Comparison of ENCODE assay signal across 8 cellular contexts in the genomic region with DNA sequence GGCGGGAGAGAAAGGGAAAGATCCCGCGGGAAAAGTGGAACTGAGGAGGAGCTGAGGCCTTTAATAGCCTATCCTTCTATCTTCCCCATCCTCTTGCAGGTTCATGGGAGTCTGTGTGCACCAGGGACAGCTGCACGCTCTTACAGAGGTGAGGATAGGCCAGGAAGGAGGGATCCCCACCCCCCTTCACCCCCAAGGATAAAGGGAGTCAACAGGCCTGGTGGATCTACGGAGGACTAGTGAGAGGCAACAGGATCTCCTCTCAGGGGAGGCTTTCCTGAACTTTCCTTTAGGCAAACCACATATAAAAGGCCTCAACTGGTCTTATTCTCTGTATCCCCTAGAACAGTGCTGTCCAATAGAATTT. TPM values are rescaled to one million over a fixed set of nuclear protein-coding genes. Genes with fewer than 3 reads are reported as not detected.
DNase-seq lines count a peak whose midpoint lies in the region; ATAC-seq and TF ChIP-seq lines count a peak whose summit lies in the region.

No MANE protein-coding gene starts in this region.

- H3K27ac ChIP-seq in subcutaneous abdominal adipose tissue (ENCODE audit: low read depth, low read length) = peak overlapping the region; percentile 65

- H3K9me3 Mint-ChIP-seq in activated CD4-positive, alpha-beta T cell treated with anti-CD3 and anti-CD28 coated beads for 36 hours (ENCODE audit: low read depth) = no peaks in the 10 kb centered on the region
- no peaks in the 10 kb centered on the region for H3K9me3 Mint-ChIP-seq in activated B cell treated with CpG ODN at 0.5 μM for 24 hours

- no peak for TF ChIP-seq CTCF in activated B cell treated with CpG ODN at 0.5 μM for 24 hours (IDR thresholded peaks at IDR 0.05)

- ATAC-seq in activated CD4-positive, alpha-beta T cell treated with anti-CD3 and anti-CD28 coated beads for 36 hours = no peak
- ATAC-seq in activated B cell treated with CpG ODN at 0.5 μM for 24 hours (ENCODE audit: low read depth) = no peak

- H3K9ac ChIP-seq in subcutaneous abdominal adipose tissue (ENCODE audit: low read length in 5 of 5) = peak overlapping the region; percentile 52 to 93 (median 86)

- H3K9me3 ChIP-seq in iPS-18c (ENCODE audit: control insufficient read depth, insufficient read depth, low read length) (no peaks in the 10 kb centered on the region), subcutaneous abdominal adipose tissue (ENCODE audit: control insufficient read depth in 5 of 5, low read length in 5 of 5) (no peaks in the 10 kb centered on the region)

- intact Hi-C loops in activated CD4-positive, alpha-beta T cell treated with anti-CD3 and anti-CD28 coated beads for 36 hours (cut with DNase I, micrococcal nuclease) = loop anchor here in 1 of 2 experiments (10.0 kb wide), 1 partner anchor 941 kb away; a partner anchor contains a TSS
- intact Hi-C loops in activated B cell treated with CpG ODN at 0.5 μM for 24 hours (cut with micrococcal nuclease) = no loop called here

- peaks cover 0 to 36% (median 29%) of the 10 kb centered on the region in 5 donors for H3K36me3 ChIP-seq in subcutaneous abdominal adipose tissue (ENCODE audit: control insufficient read depth in 5 of 5, insufficient read depth in 5 of 5, low read length in 5 of 5)

- POLR2A ChIA-PET in activated CD4-positive, alpha-beta T cell treated with anti-CD3 and anti-CD28 coated beads for 36 hours (lab: Charles Lee) = interaction anchor here (0.8 kb wide), 1 partner anchor 531 kb away, joined by 4 read pairs; a partner anchor contains a TSS
- POLR2A ChIA-PET in activated B cell treated with CpG ODN at 0.5 μM for 24 hours (lab: Charles Lee) = interaction anchor here (0.5 to 3.3 kb wide), 8 partner anchors 11 to 223 kb away, joined by 3 to 49 read pairs (median 27); a partner anchor contains a TSS

- CTCF ChIA-PET in activated CD4-positive, alpha-beta T cell treated with anti-CD3 and anti-CD28 coated beads for 36 hours (lab: Charles Lee) = interaction anchor here (0.8 to 1.1 kb wide), 4 partner anchors 10 to 52 kb away, joined by 3 to 5 read pairs (median 4); a partner anchor contains a TSS
- CTCF ChIA-PET in activated B cell treated with CpG ODN at 0.5 μM for 24 hours (lab: Charles Lee) = interaction anchor here (1.4 to 3.5 kb wide), 5 partner anchors 10 to 126 kb away, joined by 4 to 41 read pairs (median 7); a partner anchor contains a TSS

- H3K27me3 ChIP-seq in subcutaneous abdominal adipose tissue (ENCODE audit: control insufficient read depth in 5 of 5, insufficient read depth in 4 of 5, low read length in 5 of 5) = no peaks in the 10 kb centered on the region

- H3K4me1 ChIP-seq in subcutaneous abdominal adipose tissue (ENCODE audit: control insufficient read depth in 5 of 5, insufficient read depth in 5 of 5, low read length in 5 of 5) = peaks cover 9 to 62% (median 47%) of the 10 kb centered on the region in 5 donors

- no peak for DNase-seq in activated CD4-positive, alpha-beta T cell treated with anti-CD3 and anti-CD28 coated beads for 36 hours
- no peak for DNase-seq in activated CD4-positive, alpha-beta T cell treated with anti-CD3 and anti-CD28 coated beads for 1 hour
- DNase-seq in activated B cell treated with CpG ODN at 0.5 μM for 24 hours (no peak), NOMO-1 treated with DMSO at 0.1 percent for 48 hours (lab: John Stamatoyannopoulos, UW; ENCODE audit: unreplicated experiment) (no peak), SIG-M5 (lab: John Stamatoyannopoulos, UW) (no peak), SKM-1 treated with dmso at 0.1 percent for 144 hours (lab: John Stamatoyannopoulos, UW; ENCODE audit: unreplicated experiment) (no peak)

- H3K27me3 Mint-ChIP-seq in activated CD4-positive, alpha-beta T cell treated with anti-CD3 and anti-CD28 coated beads for 36 hours = no peaks in the 10 kb centered on the region
- no peaks in the 10 kb centered on the region for H3K27me3 Mint-ChIP-seq in activated B cell treated with CpG ODN at 0.5 μM for 24 hours

- H3K4me1 Mint-ChIP-seq in activated CD4-positive, alpha-beta T cell treated with anti-CD3 and anti-CD28 coated beads for 36 hours = peaks cover 23% of the 10 kb centered on the region
- H3K4me1 Mint-ChIP-seq in activated B cell treated with CpG ODN at 0.5 μM for 24 hours = peaks cover 38% of the 10 kb centered on the region

- peak overlapping the region; percentile 76 for H3K4me3 Mint-ChIP-seq in activated CD4-positive, alpha-beta T cell treated with anti-CD3 and anti-CD28 coated beads for 36 hours
- peak overlapping the region; percentile 80 for H3K4me3 Mint-ChIP-seq in activated B cell treated with CpG ODN at 0.5 μM for 24 hours

- H3K36me3 Mint-ChIP-seq in activated CD4-positive, alpha-beta T cell treated with anti-CD3 and anti-CD28 coated beads for 36 hours (ENCODE audit: low read depth) = peaks cover 2% of the 10 kb centered on the region
- H3K36me3 Mint-ChIP-seq in activated B cell treated with CpG ODN at 0.5 μM for 24 hours (ENCODE audit: low read depth) = peaks cover 40% of the 10 kb centered on the region

- H3K4me3 ChIP-seq in iPS-18c (ENCODE audit: insufficient read depth, low read depth, low read length) (peak overlapping the region; percentile 81), subcutaneous abdominal adipose tissue (ENCODE audit: low read depth in 1 of 5, low read length in 5 of 5) (peak overlapping the region; percentile 58 to 79 (median 69))

- peak overlapping the region; percentile 20 for H3K27ac Mint-ChIP-seq in activated CD4-positive, alpha-beta T cell treated with anti-CD3 and anti-CD28 coated beads for 36 hours
- H3K27ac Mint-ChIP-seq in activated B cell treated with CpG ODN at 0.5 μM for 24 hours = peak overlapping the region; percentile 70

RNA-seq across cellular contexts. Expression of a gene that starts 1.1 kb away (rescaled TPM):
- total RNA-seq in activated CD4-positive, alpha-beta T cell treated with anti-CD3 and anti-CD28 coated beads for 36 hours = 10 to 100 TPM; 23.3 to 27.7 TPM
- total RNA-seq in activated B cell treated with CpG ODN at 0.5 μM for 24 hours = 48.7 and 51.9 TPM in 2 replicates

RNA-seq across cellular contexts. Expression of a gene that starts 12.1 kb away (rescaled TPM):
- 1 to 10 TPM; 6.5 to 8.7 TPM for total RNA-seq in activated CD4-positive, alpha-beta T cell treated with anti-CD3 and anti-CD28 coated beads for 36 hours
- total RNA-seq in activated B cell treated with CpG ODN at 0.5 μM for 24 hours = 118 and 125 TPM in 2 replicates

RNA-seq across cellular contexts. Expression of a gene that starts 44.6 kb away (rescaled TPM):
- total RNA-seq in activated CD4-positive, alpha-beta T cell treated with anti-CD3 and anti-CD28 coated beads for 36 hours = 10 to 100 TPM; 76.5 to 80.9 TPM
- total RNA-seq in activated B cell treated with CpG ODN at 0.5 μM for 24 hours = 27.5 and 28.0 TPM in 2 replicates

RNA-seq across cellular contexts. Expression of a gene that starts 51.7 kb away (rescaled TPM):
- over 10,000 TPM in 1 of 2 experiments, 100 to 1,000 TPM in 1; 894 to 11,462 TPM for total RNA-seq in activated CD4-positive, alpha-beta T cell treated with anti-CD3 and anti-CD28 coated beads for 36 hours
- 8,247 and 9,516 TPM in 2 replicates for total RNA-seq in activated B cell treated with CpG ODN at 0.5 μM for 24 hours

RNA-seq across cellular contexts. Expression of a gene that starts 52.0 kb away (rescaled TPM):
- total RNA-seq in activated CD4-positive, alpha-beta T cell treated with anti-CD3 and anti-CD28 coated beads for 36 hours = 10 to 100 TPM in 1 of 2 experiments, 1 to 10 TPM in 1; 7.9 to 10.4 TPM
- 32.5 and 34.5 TPM in 2 replicates for total RNA-seq in activated B cell treated with CpG ODN at 0.5 μM for 24 hours

Comparison
In these comparisons a context has a peak if more than half of its experiments do, and no peak if none do; other contexts are left out.
1. RNA of a gene that starts 12.1 kb away (total RNA-seq): 118 to 125 TPM in activated B cell treated with CpG ODN at 0.5 μM for 24 hours; 6.5 to 8.7 TPM in activated CD4-positive, alpha-beta T cell treated with anti-CD3 and anti-CD28 coated beads for 36 hours; every median in the first group is over 10 times any median in the second.